In genomic region chr19:35938282-35939224, GRCh38 we compare ENCODE assay signal across 12 cellular contexts. TPM values are rescaled to one million over a fixed set of nuclear protein-coding genes. Genes with fewer than 3 reads are reported as not detected.
DNase-seq lines count a peak whose midpoint lies in the region; ATAC-seq and TF ChIP-seq lines count a peak whose summit lies in the region.
"Had no signal": no experiment of that assay in that cellular context is flagged by ENCODE, and none has a peak within 500 bp of the region (broad histone marks: within the 10 kb centered on the region; RNA-seq: fewer than 3 reads in every experiment).

No MANE protein-coding gene starts in this region.

- H3K27ac Mint-ChIP-seq in IgD-negative memory B cell (no peak overlapping the region), naive B cell (peak overlapping the region in 3 of 6 donors; percentile 12 to 66 (median 49))

- peak overlapping the region; percentile 90 for H3K4me2 ChIP-seq in mammary epithelial cell (ENCODE audit: insufficient read depth, low read depth, low read length)

- no peaks in the 10 kb centered on the region for H3K36me3 Mint-ChIP-seq in IgD-negative memory B cell
- H3K36me3 Mint-ChIP-seq in naive B cell, result peaks cover 0 to 14% of the 10 kb centered on the region in 2 donors

- TF ChIP-seq CTCF in BE2C (IDR thresholded peaks at IDR 0.05; ENCODE audit: low read depth, low read length), result no peak
- no peak for TF ChIP-seq CTCF in mammary epithelial cell (conservative IDR thresholded peaks at IDR 0.05 in 1 of 2, IDR thresholded peaks at IDR 0.05 in 1 of 2; ENCODE audit: extremely low read depth in 1 of 2, insufficient read depth in 1 of 2, low read depth in 1 of 2, low read length in 2 of 2)
- no peak for TF ChIP-seq CTCF in gastrocnemius medialis (IDR thresholded peaks at IDR 0.05 in 4 of 5, conservative IDR thresholded peaks at IDR 0.05 in 1 of 5)
- TF ChIP-seq CTCF in omental fat pad (IDR thresholded peaks at IDR 0.05), result no peak

- in situ Hi-C loops in mammary epithelial cell (cut with MboI; ENCODE audit: low sequenced_read_pairs in 2 of 2), result loop anchor here in 1 of 2 donors (10.0 kb wide), 1 partner anchor 54 kb away; no protein-coding TSS in a partner anchor
- in situ Hi-C loops in gastrocnemius medialis (cut with MboI; ENCODE audit: low sequenced_read_pairs in 4 of 4), result loop anchor here in 1 of 4 donors (10.0 kb wide), 2 partner anchors 54 to 224 kb away; partner anchors contain the start of gene KMT2B

- dilution Hi-C loops in mammary epithelial cell (cut with HindIII; ENCODE audit: low sequenced_read_pairs), result no loop called here

- H3K27me3 ChIP-seq in BE2C (no peaks in the 10 kb centered on the region), mammary epithelial cell (ENCODE audit: insufficient read depth, low read length) (no peaks in the 10 kb centered on the region), gastrocnemius medialis (no peaks in the 10 kb centered on the region)
- H3K27me3 ChIP-seq: body of pancreas had no signal

- H3K27ac ChIP-seq in mammary epithelial cell (ENCODE audit: insufficient read depth, low read depth, low read length) (no peak overlapping the region), gastrocnemius medialis (peak overlapping the region in 1 of 4 donors; percentile 89)

- H4K20me1 ChIP-seq in mammary epithelial cell (ENCODE audit: insufficient read depth, low read length), result no peaks in the 10 kb centered on the region

- H3K9ac ChIP-seq in mammary epithelial cell (ENCODE audit: insufficient read depth, low read length), result no peak overlapping the region

- H3K9me3 ChIP-seq in BE2C, result no peaks in the 10 kb centered on the region
- H3K9me3 ChIP-seq in mammary epithelial cell (replicated peaks; ENCODE audit: insufficient read depth, low read length), result no peaks in the 10 kb centered on the region
- H3K9me3 ChIP-seq in gastrocnemius medialis, result no peaks in the 10 kb centered on the region
- H3K9me3 ChIP-seq: body of pancreas had no signal

- CTCF ChIA-PET in mammary epithelial cell (lab: Charles Lee; ENCODE audit: low non-redundant PET), result interaction anchor here (0.5 kb wide), 1 partner anchor 175 kb away, joined by 4 read pairs; no protein-coding TSS in a partner anchor

- H3K4me3 ChIP-seq in BE2C (ENCODE audit: low read depth, low read length), result peak overlapping the region; percentile 56
- H3K4me3 ChIP-seq in mammary epithelial cell (replicated peaks in 1 of 3; ENCODE audit: insufficient read depth in 1 of 3, low read depth in 2 of 3, low read length in 3 of 3), result peak overlapping the region in 1 of 3 experiments; percentile 1
- peak overlapping the region in 1 of 4 donors; percentile 86 for H3K4me3 ChIP-seq in gastrocnemius medialis
- H3K4me3 ChIP-seq: body of pancreas had no signal

- WGBS in mammary epithelial cell (ENCODE audit: low coverage, missing lambda C conversion rate), result 83% methylated on average over 10 of the region's 13 CpGs

- H3K36me3 ChIP-seq in BE2C, result no peaks in the 10 kb centered on the region; the same call in 1 of the 2 replicates
- H3K36me3 ChIP-seq in mammary epithelial cell (ENCODE audit: insufficient read depth, low read length), result no peaks in the 10 kb centered on the region
- peaks cover 0 to 33% of the 10 kb centered on the region in 2 donors for H3K36me3 ChIP-seq in gastrocnemius medialis

- no peaks in the 10 kb centered on the region for H3K4me1 ChIP-seq in BE2C
- H3K4me1 ChIP-seq in mammary epithelial cell (ENCODE audit: insufficient read depth, low read length), result peaks cover 23% of the 10 kb centered on the region
- H3K4me1 ChIP-seq in gastrocnemius medialis, result peaks cover 23 to 36% of the 10 kb centered on the region in 2 donors

- TF ChIP-seq POLR2A in gastrocnemius medialis (IDR thresholded peaks at IDR 0.05), result no peak

- H3K9me3 Mint-ChIP-seq in IgD-negative memory B cell (no peaks in the 10 kb centered on the region), naive B cell (no peaks in the 10 kb centered on the region)

- BruUV-seq in mammary epithelial cell (replicated peaks; lab: Mats Ljungman, UMichigan), result no TSS peak

- H3K4me1 Mint-ChIP-seq in IgD-negative memory B cell (peaks cover 6 to 25% (median 24%) of the 10 kb centered on the region in 3 donors), naive B cell (peaks cover 17 to 21% (median 17%) of the 10 kb centered on the region in 3 donors)

- no peak for DNase-seq in BE2C
- no peak for DNase-seq in mammary epithelial cell
- DNase-seq in naive B cell, result no peak
- DNase-seq in NCI-H2029 (lab: John Stamatoyannopoulos, UW), result no peak
- no peak for DNase-seq in gastrocnemius medialis
- DNase-seq in omental fat pad (ENCODE audit: low spot score), result no peak
- DNase-seq in stimulated activated CD4-positive, alpha-beta T cell treated with anti-CD3 and anti-CD28 coated beads, Interleukin-12 subunit alpha, Interleukin-12 subunit beta, amount 100 ng/mL, for 4 hours, result no peak
- DNase-seq: body of pancreas, DMS79 treated with DMSO at 0.1 percent for 48 hours, NCI-H1930 had no signal

- ATAC-seq in naive B cell (ENCODE audit: low read depth in 2 of 2), result no peak
- ATAC-seq in gastrocnemius medialis, result no peak
- no peak for ATAC-seq in omental fat pad (ENCODE audit: low FRiP score)
- ATAC-seq: body of pancreas had no signal

- intact Hi-C loops in mammary epithelial cell (cut with micrococcal nuclease) (loop anchor here (10.0 kb wide), 1 partner anchor 236 kb away; no protein-coding TSS in a partner anchor), gastrocnemius medialis (cut with DNase I; ENCODE audit: low total_unique reads) (loop anchor here (5.0 to 10.0 kb wide), 3 partner anchors 276 to 671 kb away; partner anchors contain the start of genes RBM42, USF2, ZNF146 and ZNF565)

- H3K79me2 ChIP-seq in mammary epithelial cell (ENCODE audit: insufficient read depth, low read length), result peaks cover 28% of the 10 kb centered on the region

- no peak overlapping the region for H2AFZ ChIP-seq in mammary epithelial cell (ENCODE audit: low read depth, low read length)

- H3K4me3 Mint-ChIP-seq in IgD-negative memory B cell (peak overlapping the region in 3 of 4 donors; percentile 80 to 82 (median 81)), naive B cell (peak overlapping the region in 6 of 8 donors; percentile 2 to 89 (median 42))

- peaks cover 12% of the 10 kb centered on the region for H3K27me3 Mint-ChIP-seq in IgD-negative memory B cell
- peaks cover 23 to 45% (median 41%) of the 10 kb centered on the region in 3 donors for H3K27me3 Mint-ChIP-seq in naive B cell

RNA-seq across cellular contexts. Expression of gene LRFN3, which starts 2.4 kb away (rescaled TPM):
- 21.5 TPM for polyA plus RNA-seq in BE2C (2012; ENCODE audit: insufficient read depth, insufficient read length, low read depth)
- polyA plus RNA-seq in IgD-negative memory B cell, result 0.15 TPM
- total RNA-seq in mammary epithelial cell, result 10 to 100 TPM in 1 of 2 donors, 1 to 10 TPM in 1; 4.3 to 13.1 TPM
- 6.4 TPM for polyA plus RNA-seq in mammary epithelial cell
- polyA minus RNA-seq in mammary epithelial cell, result 3.2 TPM
- under 1 TPM in 3 of 6 donors, not detected in 3; 0.12 to 0.22 (median 0.14) TPM for polyA plus RNA-seq in naive B cell (ENCODE audit: low read depth in 6 of 6)
- 10 to 100 TPM in 2 of 4 donors, 1 to 10 TPM in 2; 7.4 to 18.2 (median 12.8) TPM for total RNA-seq in gastrocnemius medialis
- total RNA-seq in omental fat pad, result 1 to 10 TPM; 3.2 to 8.7 (median 5.3) TPM

RNA-seq across cellular contexts. Expression of gene TYROBP, which starts 30.5 kb away (rescaled TPM):
- 1.5 TPM for polyA plus RNA-seq in BE2C (2012; ENCODE audit: insufficient read depth, insufficient read length, low read depth)
- polyA plus RNA-seq in IgD-negative memory B cell, result 13.7 TPM
- not detected for total RNA-seq in mammary epithelial cell
- not detected for polyA plus RNA-seq in mammary epithelial cell
- polyA minus RNA-seq in mammary epithelial cell, result not detected
- polyA plus RNA-seq in naive B cell (ENCODE audit: low read depth in 6 of 6), result 10 to 100 TPM in 2 of 6 donors, 1 to 10 TPM in 4; 3.4 to 28.6 (median 8.3) TPM
- total RNA-seq in gastrocnemius medialis, result 10 to 100 TPM in 3 of 4 donors, 1 to 10 TPM in 1; 7.2 to 25.6 (median 18.2) TPM
- 100 to 1,000 TPM; 171 to 490 (median 280) TPM for total RNA-seq in omental fat pad
- total RNA-seq: kidney epithelial cell had no signal

RNA-seq across cellular contexts. Expression of gene HCST, which starts 36.2 kb away (rescaled TPM):
- polyA plus RNA-seq in BE2C (2012; ENCODE audit: insufficient read depth, insufficient read length, low read depth), result 3.4 TPM
- polyA plus RNA-seq in IgD-negative memory B cell (118 TPM), mammary epithelial cell (0.19 TPM), naive B cell (ENCODE audit: low read depth in 6 of 6) (10 to 100 TPM; 33.8 to 58.5 (median 47.5) TPM)
- total RNA-seq in mammary epithelial cell (1 to 10 TPM in 1 of 2 donors, under 1 TPM in 1; 0.83 to 1.3 TPM), gastrocnemius medialis (1 to 10 TPM in 2 of 4 donors, not detected in 2; 1.2 to 1.5 TPM), omental fat pad (10 to 100 TPM in 2 of 4 donors, 1 to 10 TPM in 2; 7.6 to 57.0 (median 13.3) TPM)
- polyA minus RNA-seq in mammary epithelial cell, result not detected
- total RNA-seq: kidney epithelial cell had no signal

RNA-seq across cellular contexts. Expression of gene NFKBID, which starts 38.2 kb away (rescaled TPM):
- polyA plus RNA-seq in BE2C (2012; ENCODE audit: insufficient read depth, insufficient read length, low read depth), result 3.8 TPM
- polyA plus RNA-seq in IgD-negative memory B cell, result 28.6 TPM
- 10 to 100 TPM; 10.4 to 11.5 TPM for total RNA-seq in mammary epithelial cell
- polyA plus RNA-seq in mammary epithelial cell, result 4.5 TPM
- 15.6 TPM for polyA minus RNA-seq in mammary epithelial cell
- 10 to 100 TPM; 13.5 to 79.7 (median 55.3) TPM for polyA plus RNA-seq in naive B cell (ENCODE audit: low read depth in 6 of 6)
- 1 to 10 TPM in 3 of 4 donors, not detected in 1; 1.2 to 2.7 (median 2.3) TPM for total RNA-seq in gastrocnemius medialis
- 10 to 100 TPM in 3 of 4 donors, 1 to 10 TPM in 1; 7.4 to 52.7 (median 15.5) TPM for total RNA-seq in omental fat pad

RNA-seq across cellular contexts. Expression of gene SDHAF1, which starts 56.4 kb away (rescaled TPM):
- polyA plus RNA-seq in BE2C (2012; ENCODE audit: insufficient read depth, insufficient read length, low read depth), result 38.6 TPM
- polyA plus RNA-seq in IgD-negative memory B cell, result 53.7 TPM
- 10 to 100 TPM; 10.8 to 14.5 TPM for total RNA-seq in mammary epithelial cell
- polyA plus RNA-seq in mammary epithelial cell, result 15.3 TPM
- polyA minus RNA-seq in mammary epithelial cell, result 5.6 TPM
- 10 to 100 TPM; 30.0 to 58.0 (median 48.8) TPM for polyA plus RNA-seq in naive B cell (ENCODE audit: low read depth in 6 of 6)
- total RNA-seq in gastrocnemius medialis, result 10 to 100 TPM; 42.8 to 54.9 (median 49.9) TPM
- 10 to 100 TPM; 19.0 to 53.8 (median 32.2) TPM for total RNA-seq in omental fat pad

Comparison
In these comparisons a context has a peak if more than half of its experiments do, and no peak if none do; other contexts are left out.
1. RNA of gene TYROBP, which starts 30.5 kb away (total RNA-seq): 171 to 490 TPM in omental fat pad and 7.2 to 25.6 TPM in gastrocnemius medialis; not detected in mammary epithelial cell; every median in the first group is over 4 times any median in the second.